In the genomic region with DNA sequence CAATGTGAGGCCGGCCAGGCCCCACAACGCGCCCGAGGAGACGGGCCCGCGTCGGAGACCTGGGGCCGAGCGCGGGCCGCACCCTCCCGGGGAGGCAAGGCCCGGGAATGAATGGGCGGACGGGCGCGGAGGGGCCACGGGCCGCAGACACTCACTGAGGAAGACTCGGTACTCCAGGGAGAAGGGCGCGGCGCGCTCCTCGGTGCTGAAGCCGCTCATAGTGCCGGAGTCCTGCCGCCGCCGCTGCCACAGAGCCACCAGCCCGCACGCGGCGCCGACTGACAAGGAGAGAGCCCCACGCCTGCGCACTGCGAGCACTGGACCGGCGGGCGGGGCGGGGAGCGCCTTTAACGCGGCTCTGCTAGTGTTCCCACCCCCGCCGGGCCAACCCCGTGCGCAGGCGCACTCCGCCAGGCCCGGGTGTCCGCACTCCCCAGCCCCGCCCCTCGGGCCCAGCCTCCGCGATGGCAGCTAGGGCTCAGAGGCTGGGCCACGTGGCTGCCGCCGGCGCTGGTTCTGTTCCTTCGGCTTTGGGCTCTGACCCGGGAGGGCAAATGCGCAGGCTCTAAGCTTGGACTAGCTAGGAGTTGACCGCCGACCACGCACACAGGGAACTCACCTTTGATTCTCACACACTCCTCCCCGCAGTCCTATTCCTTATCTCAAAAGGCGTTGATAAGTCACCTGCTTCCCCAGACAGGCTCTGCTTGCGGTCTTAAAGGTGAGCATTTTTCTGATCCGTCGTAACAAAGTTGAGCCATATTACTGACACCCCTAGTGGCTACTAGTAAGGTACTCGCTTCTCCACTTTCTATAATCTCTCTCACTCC, we compare ENCODE assay signal across 8 cellular contexts. TPM values are rescaled to one million over a fixed set of nuclear protein-coding genes. Genes with fewer than 3 reads are reported as not detected.
A peak's percentile ranks its signal among the peaks of the same experiment; 100 is the strongest.
DNase-seq lines count a peak whose midpoint lies in the region; ATAC-seq and TF ChIP-seq lines count a peak whose summit lies in the region.

A gene (minus strand): TSS at position 321 of the 830 bp plus-strand sequence. CDS start 102 bp downstream, at position 219.

- H3K4me3 Mint-ChIP-seq in activated naive CD8-positive, alpha-beta T cell treated with anti-CD3 and anti-CD28 coated beads for 36 hours, result peak within 1 kb of the TSS; percentile 87

- no peaks in the 10 kb centered on the region for H3K36me3 ChIP-seq in ovary
- no peaks in the 10 kb centered on the region for H3K36me3 ChIP-seq in thyroid gland

- H3K27ac Mint-ChIP-seq in activated naive CD8-positive, alpha-beta T cell treated with anti-CD3 and anti-CD28 coated beads for 36 hours, result peak within 1 kb of the TSS; percentile 97

- H3K27ac ChIP-seq in ovary, result peak within 1 kb of the TSS in 1 of 2 donors; percentile 49
- peak within 1 kb of the TSS; percentile 86 to 92 (median 88) for H3K27ac ChIP-seq in thyroid gland

- no peak for TF ChIP-seq EP300 in ovary (IDR thresholded peaks at IDR 0.05)

- intact Hi-C loops in head of caudate nucleus (cut with DNase I) (loop anchor here (5.0 kb wide), 1 partner anchor 149 kb away; a partner anchor contains a TSS), ovary (cut with DNase I) (no loop called here), thyroid gland (cut with DNase I) (no loop called here)

- peaks cover 33% of the 10 kb centered on the region for H3K4me1 Mint-ChIP-seq in activated naive CD8-positive, alpha-beta T cell treated with anti-CD3 and anti-CD28 coated beads for 36 hours

- H3K4me1 ChIP-seq in ovary (ENCODE audit: insufficient read depth), result no peaks in the 10 kb centered on the region
- H3K4me1 ChIP-seq in thyroid gland, result peaks cover 30 to 34% of the 10 kb centered on the region in 2 donors

- DNase-seq in GM12864 (ENCODE audit: low read depth) (peak; percentile 87), NCI-H1105 (lab: John Stamatoyannopoulos, UW) (peak; percentile 80), SKM-1 treated with dmso at 0.1 percent for 144 hours (lab: John Stamatoyannopoulos, UW; ENCODE audit: unreplicated experiment) (peak; percentile 94), head of caudate nucleus (peak; percentile 97 to 100 (median 99)), ovary (peak; percentile 98 to 99 (median 98)), thyroid gland (peak; percentile 99)
- DNase-seq in activated naive CD8-positive, alpha-beta T cell treated with anti-CD3 and anti-CD28 coated beads for 36 hours, result peak; percentile 100

- peaks cover 26% of the 10 kb centered on the region for H3K36me3 Mint-ChIP-seq in activated naive CD8-positive, alpha-beta T cell treated with anti-CD3 and anti-CD28 coated beads for 36 hours

- H3K9me3 Mint-ChIP-seq in activated naive CD8-positive, alpha-beta T cell treated with anti-CD3 and anti-CD28 coated beads for 36 hours, result no peaks in the 10 kb centered on the region

- TF ChIP-seq CTCF in GM12864 (IDR thresholded peaks at IDR 0.05; ENCODE audit: low read depth, low read length, missing control alignments), result peak; percentile 44
- TF ChIP-seq CTCF in ovary (IDR thresholded peaks at IDR 0.05), result peak in 1 of 3 donors; percentile 23
- peak in 3 of 6 experiments; percentile 14 to 42 (median 29) for TF ChIP-seq CTCF in thyroid gland (IDR thresholded peaks at IDR 0.05)

- ATAC-seq in HG02623 (IDR thresholded peaks at IDR 0.05; ENCODE audit: unreplicated experiment), result peak; percentile 91

- TF ChIP-seq POLR2A in ovary (IDR thresholded peaks at IDR 0.05) (peak; percentile 64), thyroid gland (IDR thresholded peaks at IDR 0.05) (peak; percentile 87 to 99)

- no peaks in the 10 kb centered on the region for H3K9me3 ChIP-seq in ovary
- no peaks in the 10 kb centered on the region for H3K9me3 ChIP-seq in thyroid gland

- peak within 1 kb of the TSS; percentile 67 for H3K4me3 ChIP-seq in GM12864 (ENCODE audit: low read depth, low read length)
- peak within 1 kb of the TSS; percentile 79 for H3K4me3 ChIP-seq in ovary
- H3K4me3 ChIP-seq in thyroid gland (replicated peaks in 1 of 3), result peak within 1 kb of the TSS; percentile 33 to 89 (median 87)

- H3K27me3 Mint-ChIP-seq in activated naive CD8-positive, alpha-beta T cell treated with anti-CD3 and anti-CD28 coated beads for 36 hours, result no peaks in the 10 kb centered on the region

- H3K27me3 ChIP-seq in ovary, result no peaks in the 10 kb centered on the region
- no peaks in the 10 kb centered on the region for H3K27me3 ChIP-seq in thyroid gland

- WGBS in ovary, 3 donors, result 0 to 1% (median 0%) methylated on average over 44 to 74 of the region's 74 CpGs
- 1 to 2% methylated on average over 11 to 12 of the region's 74 CpGs for WGBS in thyroid gland, 2 donors

RNA-seq across cellular contexts. Expression of the gene that starts here (rescaled TPM):
- total RNA-seq in activated naive CD8-positive, alpha-beta T cell treated with anti-CD3 and anti-CD28 coated beads for 36 hours, result 100 to 1,000 TPM; 388 to 397 TPM
- total RNA-seq in ovary (100 to 1,000 TPM in 1 of 7 donors, 10 to 100 TPM in 6; 36.8 to 162 (median 78.4) TPM), thyroid gland (100 to 1,000 TPM; 151 to 209 (median 185) TPM)
- 10 to 100 TPM; 66.8 to 93.3 TPM for polyA plus RNA-seq in ovary
